ENCODE assay signal across 24 cellular contexts in genomic region chr1:118123436-118123835, GRCh38.
"Had no signal": no experiment of that assay in that cellular context is flagged by ENCODE, and none has a peak within 500 bp of the region (broad histone marks: within the 10 kb centered on the region; RNA-seq: fewer than 3 reads in every experiment).

No MANE protein-coding gene starts in this region.

- H3K36me3 ChIP-seq: esophagus muscularis mucosa, gastroesophageal sphincter, heart left ventricle, left lung, neutrophil, right lobe of liver, thyroid gland, vagina had no signal

- H3K4me1 ChIP-seq: vagina had no signal

- H2AFZ ChIP-seq: parathyroid adenoma had no signal

- H3K27ac ChIP-seq: esophagus muscularis mucosa, foreskin keratinocyte, gastroesophageal sphincter, heart left ventricle, left lung, neutrophil, parathyroid adenoma, right lobe of liver, thyroid gland, vagina had no signal

- H3K79me2 ChIP-seq: parathyroid adenoma had no signal

- DNase-seq: dermis blood vessel endothelial cell; effector memory CD4-positive, alpha-beta T cell; foreskin keratinocyte; heart left ventricle; hippocampal formation; left cardiac atrium; left lung; mesenchymal stem cell; mucosa of descending colon; naive B cell; right lobe of liver; stimulated activated CD4-positive, alpha-beta T cell treated with anti-CD3 and anti-CD28 coated beads, Interleukin-12 subunit alpha, Interleukin-12 subunit beta, amount 100 ng/mL, for 4 hours; stimulated activated CD4-positive, alpha-beta T cell treated with anti-CD3 and anti-CD28 coated beads, Interleukin-1b, Interleukin-23, amount 100 ng/mL, for 48 hours; stimulated activated CD4-positive, alpha-beta T cell treated with anti-CD3 and anti-CD28 coated beads, Interleukin-4, amount 100 ng/mL, for 1 hour; stimulated activated CD8-positive, alpha-beta memory T cell treated with anti-CD3 and anti-CD28 coated beads, Interleukin-4, amount 100 ng/mL, for 48 hours; stimulated activated naive CD4-positive, alpha-beta T cell; stimulated activated naive CD8-positive, alpha-beta T cell treated with anti-CD3 and anti-CD28 coated beads, Interleukin-15, amount 100 ng/mL, for 72 hours; thyroid gland had no signal

- H3K27me3 ChIP-seq: esophagus muscularis mucosa, foreskin keratinocyte, gastroesophageal sphincter, heart left ventricle, left lung, neutrophil, right lobe of liver, thyroid gland, vagina had no signal

- H3K4me3 ChIP-seq: esophagus muscularis mucosa, gastroesophageal sphincter, heart left ventricle, left lung, mucosa of descending colon, right lobe of liver, smooth muscle cell, thyroid gland, vagina had no signal

- H3K9ac ChIP-seq: parathyroid adenoma had no signal

- H3K9me3 ChIP-seq: esophagus muscularis mucosa, gastroesophageal sphincter, heart left ventricle, left lung, mucosa of descending colon, neutrophil, right lobe of liver, thyroid gland, vagina had no signal
